In the genomic region with DNA sequence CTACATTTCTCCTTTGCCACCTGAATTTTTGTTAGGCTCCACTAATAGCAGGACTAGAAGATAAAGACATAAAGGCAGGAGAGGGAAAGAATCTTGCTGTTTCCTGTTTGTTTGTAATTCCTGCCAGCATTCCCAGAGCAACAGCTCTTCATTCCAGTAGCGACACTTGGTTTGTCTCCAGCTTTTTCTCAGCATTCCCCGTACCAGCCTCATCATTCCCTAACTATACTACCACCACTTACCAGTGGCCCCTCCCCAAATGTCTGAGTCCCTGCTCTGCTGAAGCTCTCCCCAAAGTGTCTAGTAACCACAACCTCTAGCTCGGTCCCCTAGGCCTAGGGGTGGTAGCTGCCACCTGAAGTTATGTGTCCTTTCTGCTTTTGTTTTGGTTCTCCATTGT, we compare ENCODE assay signal across 3 cellular contexts.
TF ChIP-seq lines count a peak whose summit lies in the region.

No MANE protein-coding gene starts in this region.

TF ChIP-seq in SK-N-SH treated with all-trans-retinoic acid at 6 μM for 48 hours, 23 proteins besides CTCF, POLR2A, EP300 and RAD21:
- TF ChIP-seq RARB (CRISPR knock-in tag; IDR thresholded peaks at IDR 0.05) (no peak), SNAI2 (CRISPR knock-in tag; IDR thresholded peaks at IDR 0.05) (no peak), ZC3H10 (CRISPR knock-in tag; IDR thresholded peaks at IDR 0.05) (no peak), ISL1 (CRISPR knock-in tag; IDR thresholded peaks at IDR 0.05) (no peak), ZNF565 (CRISPR knock-in tag; conservative IDR thresholded peaks at IDR 0.05; ENCODE audit: low read depth) (no peak), ZNF8 (CRISPR knock-in tag; IDR thresholded peaks at IDR 0.05) (no peak), ZNF70 (CRISPR knock-in tag; IDR thresholded peaks at IDR 0.05) (no peak), GLIS3 (CRISPR knock-in tag; IDR thresholded peaks at IDR 0.05) (no peak), ZFP3 (CRISPR knock-in tag; IDR thresholded peaks at IDR 0.05) (no peak), ARNTL (CRISPR knock-in tag; IDR thresholded peaks at IDR 0.05; ENCODE audit: borderline replicate concordance, low read depth) (no peak), OSR1 (CRISPR knock-in tag; IDR thresholded peaks at IDR 0.05) (no peak), ZFP30 (CRISPR knock-in tag; IDR thresholded peaks at IDR 0.05) (no peak), ESRRG (CRISPR knock-in tag; IDR thresholded peaks at IDR 0.05) (no peak)
- TF ChIP-seq, protein P1, sequence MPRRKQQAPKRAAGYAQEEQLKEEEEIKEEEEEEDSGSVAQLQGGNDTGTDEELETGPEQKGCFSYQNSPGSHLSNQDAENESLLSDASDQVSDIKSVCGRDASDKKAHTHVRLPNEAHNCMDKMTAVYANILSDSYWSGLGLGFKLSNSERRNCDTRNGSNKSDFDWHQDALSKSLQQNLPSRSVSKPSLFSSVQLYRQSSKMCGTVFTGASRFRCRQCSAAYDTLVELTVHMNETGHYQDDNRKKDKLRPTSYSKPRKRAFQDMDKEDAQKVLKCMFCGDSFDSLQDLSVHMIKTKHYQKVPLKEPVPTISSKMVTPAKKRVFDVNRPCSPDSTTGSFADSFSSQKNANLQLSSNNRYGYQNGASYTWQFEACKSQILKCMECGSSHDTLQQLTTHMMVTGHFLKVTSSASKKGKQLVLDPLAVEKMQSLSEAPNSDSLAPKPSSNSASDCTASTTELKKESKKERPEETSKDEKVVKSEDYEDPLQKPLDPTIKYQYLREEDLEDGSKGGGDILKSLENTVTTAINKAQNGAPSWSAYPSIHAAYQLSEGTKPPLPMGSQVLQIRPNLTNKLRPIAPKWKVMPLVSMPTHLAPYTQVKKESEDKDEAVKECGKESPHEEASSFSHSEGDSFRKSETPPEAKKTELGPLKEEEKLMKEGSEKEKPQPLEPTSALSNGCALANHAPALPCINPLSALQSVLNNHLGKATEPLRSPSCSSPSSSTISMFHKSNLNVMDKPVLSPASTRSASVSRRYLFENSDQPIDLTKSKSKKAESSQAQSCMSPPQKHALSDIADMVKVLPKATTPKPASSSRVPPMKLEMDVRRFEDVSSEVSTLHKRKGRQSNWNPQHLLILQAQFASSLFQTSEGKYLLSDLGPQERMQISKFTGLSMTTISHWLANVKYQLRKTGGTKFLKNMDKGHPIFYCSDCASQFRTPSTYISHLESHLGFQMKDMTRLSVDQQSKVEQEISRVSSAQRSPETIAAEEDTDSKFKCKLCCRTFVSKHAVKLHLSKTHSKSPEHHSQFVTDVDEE (CRISPR knock-in tag; IDR thresholded peaks at IDR 0.05): no peak
- TF ChIP-seq, protein P2, sequence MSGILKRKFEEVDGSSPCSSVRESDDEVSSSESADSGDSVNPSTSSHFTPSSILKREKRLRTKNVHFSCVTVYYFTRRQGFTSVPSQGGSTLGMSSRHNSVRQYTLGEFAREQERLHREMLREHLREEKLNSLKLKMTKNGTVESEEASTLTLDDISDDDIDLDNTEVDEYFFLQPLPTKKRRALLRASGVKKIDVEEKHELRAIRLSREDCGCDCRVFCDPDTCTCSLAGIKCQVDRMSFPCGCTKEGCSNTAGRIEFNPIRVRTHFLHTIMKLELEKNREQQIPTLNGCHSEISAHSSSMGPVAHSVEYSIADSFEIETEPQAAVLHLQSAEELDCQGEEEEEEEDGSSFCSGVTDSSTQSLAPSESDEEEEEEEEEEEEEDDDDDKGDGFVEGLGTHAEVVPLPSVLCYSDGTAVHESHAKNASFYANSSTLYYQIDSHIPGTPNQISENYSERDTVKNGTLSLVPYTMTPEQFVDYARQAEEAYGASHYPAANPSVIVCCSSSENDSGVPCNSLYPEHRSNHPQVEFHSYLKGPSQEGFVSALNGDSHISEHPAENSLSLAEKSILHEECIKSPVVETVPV (CRISPR knock-in tag; IDR thresholded peaks at IDR 0.05): no peak

TF ChIP-seq in SK-N-SH, 30 proteins besides CTCF, POLR2A, EP300 and RAD21:
- TF ChIP-seq, protein P3, sequence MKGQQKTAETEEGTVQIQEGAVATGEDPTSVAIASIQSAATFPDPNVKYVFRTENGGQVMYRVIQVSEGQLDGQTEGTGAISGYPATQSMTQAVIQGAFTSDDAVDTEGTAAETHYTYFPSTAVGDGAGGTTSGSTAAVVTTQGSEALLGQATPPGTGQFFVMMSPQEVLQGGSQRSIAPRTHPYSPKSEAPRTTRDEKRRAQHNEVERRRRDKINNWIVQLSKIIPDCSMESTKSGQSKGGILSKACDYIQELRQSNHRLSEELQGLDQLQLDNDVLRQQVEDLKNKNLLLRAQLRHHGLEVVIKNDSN (IDR thresholded peaks at IDR 0.05; ENCODE audit: borderline replicate concordance, low read depth): no peak
- TF ChIP-seq FOSL2 (IDR thresholded peaks at IDR 0.05; ENCODE audit: borderline replicate concordance, low read depth): no peak
- TF ChIP-seq, protein P4, sequence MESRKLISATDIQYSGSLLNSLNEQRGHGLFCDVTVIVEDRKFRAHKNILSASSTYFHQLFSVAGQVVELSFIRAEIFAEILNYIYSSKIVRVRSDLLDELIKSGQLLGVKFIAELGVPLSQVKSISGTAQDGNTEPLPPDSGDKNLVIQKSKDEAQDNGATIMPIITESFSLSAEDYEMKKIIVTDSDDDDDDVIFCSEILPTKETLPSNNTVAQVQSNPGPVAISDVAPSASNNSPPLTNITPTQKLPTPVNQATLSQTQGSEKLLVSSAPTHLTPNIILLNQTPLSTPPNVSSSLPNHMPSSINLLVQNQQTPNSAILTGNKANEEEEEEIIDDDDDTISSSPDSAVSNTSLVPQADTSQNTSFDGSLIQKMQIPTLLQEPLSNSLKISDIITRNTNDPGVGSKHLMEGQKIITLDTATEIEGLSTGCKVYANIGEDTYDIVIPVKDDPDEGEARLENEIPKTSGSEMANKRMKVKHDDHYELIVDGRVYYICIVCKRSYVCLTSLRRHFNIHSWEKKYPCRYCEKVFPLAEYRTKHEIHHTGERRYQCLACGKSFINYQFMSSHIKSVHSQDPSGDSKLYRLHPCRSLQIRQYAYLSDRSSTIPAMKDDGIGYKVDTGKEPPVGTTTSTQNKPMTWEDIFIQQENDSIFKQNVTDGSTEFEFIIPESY (IDR thresholded peaks at IDR 0.05; ENCODE audit: borderline replicate concordance, low read depth): no peak
- TF ChIP-seq NRF1 (IDR thresholded peaks at IDR 0.05; ENCODE audit: low read depth, low read length): no peak
- TF ChIP-seq, protein P5, sequence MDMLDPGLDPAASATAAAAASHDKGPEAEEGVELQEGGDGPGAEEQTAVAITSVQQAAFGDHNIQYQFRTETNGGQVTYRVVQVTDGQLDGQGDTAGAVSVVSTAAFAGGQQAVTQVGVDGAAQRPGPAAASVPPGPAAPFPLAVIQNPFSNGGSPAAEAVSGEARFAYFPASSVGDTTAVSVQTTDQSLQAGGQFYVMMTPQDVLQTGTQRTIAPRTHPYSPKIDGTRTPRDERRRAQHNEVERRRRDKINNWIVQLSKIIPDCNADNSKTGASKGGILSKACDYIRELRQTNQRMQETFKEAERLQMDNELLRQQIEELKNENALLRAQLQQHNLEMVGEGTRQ (IDR thresholded peaks at IDR 0.05; ENCODE audit: borderline replicate concordance, low read depth, low read length): no peak
- TF ChIP-seq TAF1 (IDR thresholded peaks at IDR 0.05; ENCODE audit: borderline replicate concordance, low read depth, low read length): no peak
- no peak for TF ChIP-seq ELF1 (IDR thresholded peaks at IDR 0.05)
- TF ChIP-seq, protein P6, sequence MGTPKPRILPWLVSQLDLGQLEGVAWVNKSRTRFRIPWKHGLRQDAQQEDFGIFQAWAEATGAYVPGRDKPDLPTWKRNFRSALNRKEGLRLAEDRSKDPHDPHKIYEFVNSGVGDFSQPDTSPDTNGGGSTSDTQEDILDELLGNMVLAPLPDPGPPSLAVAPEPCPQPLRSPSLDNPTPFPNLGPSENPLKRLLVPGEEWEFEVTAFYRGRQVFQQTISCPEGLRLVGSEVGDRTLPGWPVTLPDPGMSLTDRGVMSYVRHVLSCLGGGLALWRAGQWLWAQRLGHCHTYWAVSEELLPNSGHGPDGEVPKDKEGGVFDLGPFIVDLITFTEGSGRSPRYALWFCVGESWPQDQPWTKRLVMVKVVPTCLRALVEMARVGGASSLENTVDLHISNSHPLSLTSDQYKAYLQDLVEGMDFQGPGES (IDR thresholded peaks at IDR 0.05; ENCODE audit: low read depth, low read length): no peak
- TF ChIP-seq RFX5 (IDR thresholded peaks at IDR 0.05; ENCODE audit: low read length): no peak
- no peak for TF ChIP-seq CHD2 (IDR thresholded peaks at IDR 0.05; ENCODE audit: low read length, partially characterized antibody)
- no peak for TF ChIP-seq POLR2AphosphoS5 (IDR thresholded peaks at IDR 0.05; ENCODE audit: low read depth, low read length)
- no peak for TF ChIP-seq GATA2 (CRISPR knock-in tag; IDR thresholded peaks at IDR 0.05)

TF ChIP-seq in K562, 482 proteins besides CTCF, POLR2A, EP300 and RAD21:
- TF ChIP-seq RHOXF2B (CRISPR knock-in tag; conservative IDR thresholded peaks at IDR 0.05) (no peak), POLR2H (tag; IDR thresholded peaks at IDR 0.05; ENCODE audit: low read depth) (no peak), HMG20B (CRISPR knock-in tag; IDR thresholded peaks at IDR 0.05) (no peak), CHD1 (IDR thresholded peaks at IDR 0.05; ENCODE audit: low read length) (no peak), YBX1 (IDR thresholded peaks at IDR 0.05) (no peak), BRCA1 (IDR thresholded peaks at IDR 0.05) (no peak), BRCA1 (CRISPR knock-in tag; IDR thresholded peaks at IDR 0.05) (no peak), RCOR1 (IDR thresholded peaks at IDR 0.05; ENCODE audit: borderline replicate concordance in 1 of 2, low read depth in 2 of 2, low read length in 2 of 2) (no peak), RBBP5 (IDR thresholded peaks at IDR 0.05; ENCODE audit: borderline replicate concordance, insufficient read depth, low read length, poor library complexity, severe bottlenecking) (no peak), SREBF2 (CRISPR knock-in tag; IDR thresholded peaks at IDR 0.05) (no peak), SPI1 (IDR thresholded peaks at IDR 0.05; ENCODE audit: borderline replicate concordance, low read depth, low read length) (no peak), DPF2 (IDR thresholded peaks at IDR 0.05) (no peak)
- TF ChIP-seq, protein P7, sequence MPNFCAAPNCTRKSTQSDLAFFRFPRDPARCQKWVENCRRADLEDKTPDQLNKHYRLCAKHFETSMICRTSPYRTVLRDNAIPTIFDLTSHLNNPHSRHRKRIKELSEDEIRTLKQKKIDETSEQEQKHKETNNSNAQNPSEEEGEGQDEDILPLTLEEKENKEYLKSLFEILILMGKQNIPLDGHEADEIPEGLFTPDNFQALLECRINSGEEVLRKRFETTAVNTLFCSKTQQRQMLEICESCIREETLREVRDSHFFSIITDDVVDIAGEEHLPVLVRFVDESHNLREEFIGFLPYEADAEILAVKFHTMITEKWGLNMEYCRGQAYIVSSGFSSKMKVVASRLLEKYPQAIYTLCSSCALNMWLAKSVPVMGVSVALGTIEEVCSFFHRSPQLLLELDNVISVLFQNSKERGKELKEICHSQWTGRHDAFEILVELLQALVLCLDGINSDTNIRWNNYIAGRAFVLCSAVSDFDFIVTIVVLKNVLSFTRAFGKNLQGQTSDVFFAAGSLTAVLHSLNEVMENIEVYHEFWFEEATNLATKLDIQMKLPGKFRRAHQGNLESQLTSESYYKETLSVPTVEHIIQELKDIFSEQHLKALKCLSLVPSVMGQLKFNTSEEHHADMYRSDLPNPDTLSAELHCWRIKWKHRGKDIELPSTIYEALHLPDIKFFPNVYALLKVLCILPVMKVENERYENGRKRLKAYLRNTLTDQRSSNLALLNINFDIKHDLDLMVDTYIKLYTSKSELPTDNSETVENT (CRISPR knock-in tag; IDR thresholded peaks at IDR 0.05): no peak
- TF ChIP-seq, protein P8, sequence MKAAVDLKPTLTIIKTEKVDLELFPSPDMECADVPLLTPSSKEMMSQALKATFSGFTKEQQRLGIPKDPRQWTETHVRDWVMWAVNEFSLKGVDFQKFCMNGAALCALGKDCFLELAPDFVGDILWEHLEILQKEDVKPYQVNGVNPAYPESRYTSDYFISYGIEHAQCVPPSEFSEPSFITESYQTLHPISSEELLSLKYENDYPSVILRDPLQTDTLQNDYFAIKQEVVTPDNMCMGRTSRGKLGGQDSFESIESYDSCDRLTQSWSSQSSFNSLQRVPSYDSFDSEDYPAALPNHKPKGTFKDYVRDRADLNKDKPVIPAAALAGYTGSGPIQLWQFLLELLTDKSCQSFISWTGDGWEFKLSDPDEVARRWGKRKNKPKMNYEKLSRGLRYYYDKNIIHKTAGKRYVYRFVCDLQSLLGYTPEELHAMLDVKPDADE (conservative IDR thresholded peaks at IDR 0.05; ENCODE audit: control insufficient read depth, low read depth, low read length): no peak
